ENCODE assay signal across 14 cellular contexts in the genomic region with DNA sequence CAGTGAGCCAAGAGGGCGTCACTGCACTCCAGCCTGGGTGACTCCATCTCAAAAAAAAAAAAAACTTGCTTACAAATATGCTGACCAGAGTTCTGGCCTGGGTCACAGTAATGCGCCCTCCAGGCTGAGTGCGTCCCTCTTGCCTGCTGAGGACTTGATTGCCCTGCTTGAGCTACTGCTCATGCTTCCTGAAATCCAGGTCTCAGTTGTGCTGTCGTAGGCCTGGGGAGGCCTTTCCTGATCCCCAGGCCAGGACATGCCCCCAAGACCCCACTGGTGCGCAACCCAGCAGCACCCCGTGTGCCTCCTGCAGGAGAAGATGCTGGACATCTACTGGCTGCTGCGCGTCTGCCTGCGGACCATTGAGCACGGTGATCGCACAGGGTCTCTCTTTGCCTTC. TPM values are rescaled to one million over a fixed set of nuclear protein-coding genes. Genes with fewer than 3 reads are reported as not detected.
"Had no signal": no experiment of that assay in that cellular context is flagged by ENCODE, and none has a peak within 500 bp of the region (broad histone marks: within the 10 kb centered on the region; RNA-seq: fewer than 3 reads in every experiment).

No MANE protein-coding gene starts in this region.

- DNase-seq: activated CD4-positive, alpha-beta T cell treated with anti-CD3 and anti-CD28 coated beads for 1 hour; activated CD4-positive, alpha-beta T cell treated with anti-CD3 and anti-CD28 coated beads, Interleukin-2, amount 50 U/mL, for 48 hours; activated effector memory CD4-positive, alpha-beta T cell treated with Interleukin-2 at 50 U/mL for 16 hours; activated T-cell treated with anti-CD3 and anti-CD28 coated beads, Interleukin-2, amount 50 U/mL, for 48 hours; effector CD4-positive, alpha-beta T cell; left cardiac atrium; stimulated activated CD4-positive, alpha-beta T cell treated with anti-CD3 and anti-CD28 coated beads, Interleukin-4, amount 100 ng/mL, for 24 hours; T-helper 17 cell; upper lobe of right lung had no signal

- FAIRE-seq: bronchial epithelial cell, endothelial cell of umbilical vein had no signal

- H3K27me3 Mint-ChIP-seq: activated naive CD4-positive, alpha-beta T cell treated with anti-CD3 and anti-CD28 coated beads, Interleukin-2, amount 50 U/mL, for 24 hours; stimulated activated memory B cell treated with anti-CD40 and anti-IgM and Interleukin-4, amounts not matched to agents 10 μg/mL and 1 μg/mL and 100 μg/mL, for 72 hours; T-helper 17 cell had no signal

- H3K9me3 Mint-ChIP-seq: activated naive CD4-positive, alpha-beta T cell treated with anti-CD3 and anti-CD28 coated beads, Interleukin-2, amount 50 U/mL, for 24 hours; stimulated activated memory B cell treated with anti-CD40 and anti-IgM and Interleukin-4, amounts not matched to agents 10 μg/mL and 1 μg/mL and 100 μg/mL, for 72 hours had no signal

- H3K27ac Mint-ChIP-seq: activated naive CD4-positive, alpha-beta T cell treated with anti-CD3 and anti-CD28 coated beads, Interleukin-2, amount 50 U/mL, for 24 hours; stimulated activated memory B cell treated with anti-CD40 and anti-IgM and Interleukin-4, amounts not matched to agents 10 μg/mL and 1 μg/mL and 100 μg/mL, for 72 hours; T-helper 17 cell had no signal

- ATAC-seq: left cardiac atrium; stimulated activated memory B cell treated with anti-CD40 and anti-IgM and Interleukin-4, amounts not matched to agents 10 μg/mL and 1 μg/mL and 100 μg/mL, for 72 hours; T-helper 17 cell; upper lobe of right lung had no signal

- H3K4me3 Mint-ChIP-seq: activated naive CD4-positive, alpha-beta T cell treated with anti-CD3 and anti-CD28 coated beads, Interleukin-2, amount 50 U/mL, for 24 hours; stimulated activated memory B cell treated with anti-CD40 and anti-IgM and Interleukin-4, amounts not matched to agents 10 μg/mL and 1 μg/mL and 100 μg/mL, for 72 hours; T-helper 17 cell had no signal

RNA-seq across cellular contexts. Expression of a gene that starts 7.3 kb away (rescaled TPM):
- total RNA-seq: bronchial epithelial cell, endothelial cell of umbilical vein, mesenteric fat pad had no signal
